ENCODE assay signal across 35 cellular contexts in the genomic region with DNA sequence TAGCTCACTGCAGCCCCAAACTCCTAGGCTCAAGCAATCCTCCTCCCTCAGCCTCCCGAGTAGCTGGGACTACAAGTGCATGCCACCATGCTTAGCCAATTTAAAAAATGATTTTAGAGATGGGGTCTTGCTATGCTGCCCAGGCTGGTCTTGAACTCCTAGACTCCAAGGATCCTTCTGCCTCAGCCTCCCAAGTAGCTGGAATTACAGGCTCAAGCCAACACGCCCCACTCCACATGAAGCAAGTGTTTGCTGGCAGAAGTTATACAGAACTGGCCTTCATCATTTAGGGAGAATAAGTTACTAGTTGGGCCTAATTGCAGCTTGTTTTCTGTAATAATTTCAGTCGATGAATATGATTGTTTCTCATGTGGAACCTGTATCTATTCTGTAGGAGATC.
A peak's percentile ranks its signal among the peaks of the same experiment; 100 is the strongest.
DNase-seq lines count a peak whose midpoint lies in the region; ATAC-seq, FAIRE-seq and TF ChIP-seq lines count a peak whose summit lies in the region.
"Had no signal": no experiment of that assay in that cellular context is flagged by ENCODE, and none has a peak within 500 bp of the region (broad histone marks: within the 10 kb centered on the region; RNA-seq: fewer than 3 reads in every experiment).

No MANE protein-coding gene starts in this region.

- H2AK5ac ChIP-seq in H1 (ENCODE audit: low read depth, low read length): no peak overlapping the region

- no peak overlapping the region for H2BK15ac ChIP-seq in H1 (ENCODE audit: low read length)

- no peak overlapping the region for H3K18ac ChIP-seq in H1 (ENCODE audit: extremely low read depth, low read length)

- no peak overlapping the region for H3K14ac ChIP-seq in H1 (ENCODE audit: insufficient read length)

- peaks cover 2 to 8% (median 4%) of the 10 kb centered on the region in 4 experiments; a peak in 4 of 7 replicates for H3K4me1 ChIP-seq in H1 (replicated peaks in 1 of 4; ENCODE audit: control insufficient read depth in 3 of 4, insufficient read depth in 4 of 4, low read length in 3 of 4)
- peaks cover 0 to 8% (median 3%) of the 10 kb centered on the region in 4 donors for H3K4me1 ChIP-seq in esophagus muscularis mucosa
- H3K4me1 ChIP-seq: A549; BE2C; BLaER1; BLaER1 treated with 17β-estradiol and CSF1 and Interleukin-3, amounts not matched to agents 10 nM and 100 nM; Caco-2 had no signal

- H2BK20ac ChIP-seq in H1 (ENCODE audit: low read length): no peak overlapping the region

- H3K36me3 ChIP-seq in H1 (ENCODE audit: control insufficient read depth in 2 of 4, insufficient read depth in 4 of 4, low read length in 3 of 4) (no peaks in the 10 kb centered on the region), esophagus muscularis mucosa (no peaks in the 10 kb centered on the region)
- H3K36me3 ChIP-seq: BE2C; BLaER1; BLaER1 treated with 17β-estradiol and CSF1 and Interleukin-3, amounts not matched to agents 10 nM and 100 nM had no signal

- POLR2A ChIA-PET in H1 (lab: Charles Lee; ENCODE audit: partially characterized antibody): no interaction called here

- no peak overlapping the region for H2BK12ac ChIP-seq in H1 (ENCODE audit: low read depth, low read length)

- FAIRE-seq in H1 (lab: Jason Lieb, UNC): no peak
- FAIRE-seq: A204.1, D721Med had no signal

- H2BK5ac ChIP-seq in H1 (ENCODE audit: low read depth, low read length): no peak overlapping the region

- H3K4me3 Mint-ChIP-seq in osteocyte (ENCODE audit: unreplicated experiment): no peak overlapping the region
- H3K4me3 Mint-ChIP-seq: B cell; CD14-positive monocyte; CD4-positive, alpha-beta memory T cell; CD4-positive, alpha-beta T cell; CD4-positive, CD25-positive, alpha-beta regulatory T cell; CD8-positive, alpha-beta memory T cell; CD8-positive, alpha-beta T cell had no signal

- H3K9ac ChIP-seq in H1 (replicated peaks in 1 of 4; ENCODE audit: extremely low read depth in 1 of 4, low read depth in 3 of 4, low read length in 3 of 4): no peak overlapping the region
- H3K9ac ChIP-seq: BLaER1; BLaER1 treated with 17β-estradiol and CSF1 and Interleukin-3, amounts not matched to agents 10 nM and 100 nM had no signal

- no peak overlapping the region for H4K5ac ChIP-seq in H1 (ENCODE audit: insufficient read length, low read depth, low read length)

- H4K20me1 ChIP-seq in H1 (replicated peaks in 1 of 2; ENCODE audit: control insufficient read depth in 1 of 2, insufficient read depth in 2 of 2, low read length in 2 of 2): no peaks in the 10 kb centered on the region
- H4K20me1 ChIP-seq: BLaER1; BLaER1 treated with 17β-estradiol and CSF1 and Interleukin-3, amounts not matched to agents 10 nM and 100 nM had no signal

- TF ChIP-seq CTCF in H1 (IDR thresholded peaks at IDR 0.05; ENCODE audit: control extremely low read depth in 1 of 3, insufficient read depth in 1 of 3, low read depth in 1 of 3, low read length in 3 of 3) (no peak), esophagus muscularis mucosa (IDR thresholded peaks at IDR 0.05) (no peak), osteocyte (IDR thresholded peaks at IDR 0.05) (no peak)

- no peaks in the 10 kb centered on the region for H3K23me2 ChIP-seq in H1 (ENCODE audit: low read depth, low read length)

- no peak overlapping the region for H2AFZ ChIP-seq in H1 (ENCODE audit: low read length)

- H3K4me3 ChIP-seq in H1 (ENCODE audit: extremely low read depth in 1 of 4, insufficient read depth in 2 of 4, low read depth in 3 of 4, low read length in 4 of 4) (no peak overlapping the region), esophagus muscularis mucosa (no peak overlapping the region)
- H3K4me3 ChIP-seq: A549; BLaER1; BLaER1 treated with 17β-estradiol and CSF1 and Interleukin-3, amounts not matched to agents 10 nM and 100 nM had no signal

- peaks cover 9% of the 10 kb centered on the region for H3K4me1 Mint-ChIP-seq in osteocyte (ENCODE audit: unreplicated experiment)
- H3K4me1 Mint-ChIP-seq: B cell; CD14-positive monocyte; CD4-positive, alpha-beta memory T cell; CD4-positive, CD25-positive, alpha-beta regulatory T cell; CD8-positive, alpha-beta memory T cell had no signal

- H3K27ac ChIP-seq in H1 (ENCODE audit: low read depth, low read length) (no peak overlapping the region), esophagus muscularis mucosa (replicated peaks in 1 of 4) (no peak overlapping the region)
- H3K27ac ChIP-seq: 22Rv1; A549; BLaER1; BLaER1 treated with 17β-estradiol and CSF1 and Interleukin-3, amounts not matched to agents 10 nM and 100 nM; C4-2B had no signal

- peaks cover 13% of the 10 kb centered on the region for H3K27me3 Mint-ChIP-seq in osteocyte (ENCODE audit: unreplicated experiment)
- H3K27me3 Mint-ChIP-seq: B cell; CD4-positive, alpha-beta memory T cell; CD4-positive, alpha-beta T cell; CD4-positive, CD25-positive, alpha-beta regulatory T cell had no signal

- TF ChIP-seq EP300 in H1 (IDR thresholded peaks at IDR 0.05; ENCODE audit: borderline replicate concordance in 1 of 2, low read depth in 2 of 2, low read length in 2 of 2) (no peak), esophagus muscularis mucosa (IDR thresholded peaks at IDR 0.05) (no peak)

- H3K56ac ChIP-seq in H1 (replicated peaks; ENCODE audit: insufficient read length, low read depth, low read length): no peak overlapping the region

- no peak overlapping the region for H4K91ac ChIP-seq in H1 (replicated peaks; ENCODE audit: insufficient read length, low read length)

- 0 out of 4 replicates have a peak overlapping the region, but pooled peaks of 1 of the 2 experiments have one; percentile 52 for H3K4me2 ChIP-seq in H1 (ENCODE audit: insufficient read depth in 1 of 2, low read depth in 2 of 2, low read length in 2 of 2)
- H3K4me2 ChIP-seq: A549; BLaER1; BLaER1 treated with 17β-estradiol and CSF1 and Interleukin-3, amounts not matched to agents 10 nM and 100 nM had no signal

- CTCF ChIA-PET in H1 (lab: Charles Lee; ENCODE audit: partially characterized antibody): interaction anchor here (0.7 to 1.9 kb wide), 4 partner anchors 10 to 432 kb away, joined by 3 to 13 read pairs (median 4); no protein-coding TSS in a partner anchor

- no peak overlapping the region for H4K8ac ChIP-seq in H1 (ENCODE audit: extremely low read depth, insufficient read depth, low read length)

- intact Hi-C loops in esophagus muscularis mucosa (cut with DNase I): loop anchor here (5.0 kb wide), 1 partner anchor 582 kb away; no protein-coding TSS in a partner anchor

- H3K9me3 ChIP-seq in H1 (ENCODE audit: insufficient read depth in 2 of 2, low read depth in 1 of 2, low read length in 1 of 2) (no peaks in the 10 kb centered on the region), esophagus muscularis mucosa (no peaks in the 10 kb centered on the region)
- H3K9me3 ChIP-seq: A549; BE2C; BLaER1; BLaER1 treated with 17β-estradiol and CSF1 and Interleukin-3, amounts not matched to agents 10 nM and 100 nM; Caco-2 had no signal

- ATAC-seq in GM21737 (IDR thresholded peaks at IDR 0.05; ENCODE audit: unreplicated experiment) (no peak), HG02973 (IDR thresholded peaks at IDR 0.05; ENCODE audit: unreplicated experiment) (no peak)
- ATAC-seq: A549; CD8-positive, alpha-beta T cell had no signal

- no peaks in the 10 kb centered on the region for H3K79me1 ChIP-seq in H1 (ENCODE audit: low read depth, low read length)

- H2BK120ac ChIP-seq in H1 (replicated peaks; ENCODE audit: low read depth, low read length): no peak overlapping the region

- no peaks in the 10 kb centered on the region for H3K9me3 Mint-ChIP-seq in osteocyte (ENCODE audit: unreplicated experiment)
- H3K9me3 Mint-ChIP-seq: CD8-positive, alpha-beta T cell had no signal

- H3K4ac ChIP-seq in H1 (replicated peaks; ENCODE audit: insufficient read length, low read depth, low read length): no peak overlapping the region

- H3K79me2 ChIP-seq in H1 (ENCODE audit: control insufficient read depth in 1 of 2, insufficient read depth in 2 of 2, low read length in 2 of 2): no peaks in the 10 kb centered on the region

- H3K27me3 ChIP-seq in H1 (replicated peaks in 1 of 4; ENCODE audit: control insufficient read depth in 3 of 4, extremely low read depth in 1 of 4, insufficient read depth in 3 of 4, low read length in 3 of 4) (no peaks in the 10 kb centered on the region), esophagus muscularis mucosa (peaks cover 0 to 4% (median 0%) of the 10 kb centered on the region in 4 donors)
- H3K27me3 ChIP-seq: BE2C; BLaER1; BLaER1 treated with 17β-estradiol and CSF1 and Interleukin-3, amounts not matched to agents 10 nM and 100 nM had no signal

- 95% methylated on average over 3 of the region's 3 CpGs; no CpG with 5 or more reads in 1 of the 2 experiments for WGBS in H1 (ENCODE audit: extremely low coverage in 1 of 2, insufficient coverage in 1 of 2, insufficient read length in 1 of 2, insufficient replicate concordance in 2 of 2, low coverage in 1 of 2, low lambda C conversion rate in 2 of 2, missing lambda C conversion rate in 1 of 2), 2 experiments
- 77% methylated on average over 3 of the region's 3 CpGs for WGBS in esophagus muscularis mucosa

- no peak overlapping the region for H3K23ac ChIP-seq in H1 (ENCODE audit: insufficient read length)

- DNase-seq in H1 (ENCODE audit: low read depth in 1 of 2, low spot score in 2 of 2) (no peak), esophagus muscularis mucosa (ENCODE audit: extremely low spot score) (peak; percentile 68), osteocyte (ENCODE audit: extremely low spot score, unreplicated experiment) (peak; percentile 53), NCI-H1436 (lab: John Stamatoyannopoulos, UW) (no peak)
- DNase-seq: 8988T; ACHN; AML-193; BE2C; C1 segment of cervical spinal cord; Caco-2; Calu3; CD4-positive, alpha-beta memory T cell; CD4-positive, alpha-beta T cell; CD4-positive, CD25-positive, alpha-beta regulatory T cell; CD8-positive, alpha-beta memory T cell; CD8-positive, alpha-beta T cell; COR-L47; DMS 273 treated with DMSO at 0.1 percent for 48 hours; DMS153; DMS53; DMS79; DMS79 treated with DMSO at 0.1 percent for 48 hours; DND-41; EL had no signal

- H3K27ac Mint-ChIP-seq in osteocyte (ENCODE audit: unreplicated experiment): no peak overlapping the region
- H3K27ac Mint-ChIP-seq: B cell; CD14-positive monocyte; CD4-positive, alpha-beta memory T cell; CD4-positive, alpha-beta T cell; CD8-positive, alpha-beta memory T cell; CD8-positive, alpha-beta T cell had no signal

- TF ChIP-seq RAD21 in H1 (IDR thresholded peaks at IDR 0.05 in 1 of 2, conservative IDR thresholded peaks at IDR 0.05 in 1 of 2; ENCODE audit: low read depth in 2 of 2, low read length in 2 of 2): no peak

- no peaks in the 10 kb centered on the region for H3K36me3 Mint-ChIP-seq in osteocyte (ENCODE audit: unreplicated experiment)
- H3K36me3 Mint-ChIP-seq: CD14-positive monocyte; CD4-positive, alpha-beta memory T cell; CD4-positive, CD25-positive, alpha-beta regulatory T cell; CD8-positive, alpha-beta memory T cell; CD8-positive, alpha-beta T cell had no signal

- no peak for TF ChIP-seq POLR2A in H1 (IDR thresholded peaks at IDR 0.05; ENCODE audit: control extremely low read depth in 1 of 2, low read depth in 2 of 2, low read length in 2 of 2)
- TF ChIP-seq POLR2A in esophagus muscularis mucosa (IDR thresholded peaks at IDR 0.05; ENCODE audit: low read depth): no peak

TF ChIP-seq in H1, 55 proteins besides CTCF, POLR2A, EP300 and RAD21:
- no peak for TF ChIP-seq RFX5 (IDR thresholded peaks at IDR 0.05; ENCODE audit: borderline replicate concordance, low read depth, low read length)
- TF ChIP-seq KDM1A (IDR thresholded peaks at IDR 0.05; ENCODE audit: borderline replicate concordance, low read length): peak; percentile 25; the same call in 1 of the 2 replicates
TF ChIP-seq in H1: peak in this region for 1.

Comparison
In these comparisons a context has a peak if more than half of its experiments do, and no peak if none do; other contexts are left out.
1. DNase-seq: peak in esophagus muscularis mucosa (single experiment) and osteocyte (single experiment); none in H1 (0 of 2) and NCI-H1436 (single experiment).